ENCODE assay signal across 1 cellular context in the genomic region with DNA sequence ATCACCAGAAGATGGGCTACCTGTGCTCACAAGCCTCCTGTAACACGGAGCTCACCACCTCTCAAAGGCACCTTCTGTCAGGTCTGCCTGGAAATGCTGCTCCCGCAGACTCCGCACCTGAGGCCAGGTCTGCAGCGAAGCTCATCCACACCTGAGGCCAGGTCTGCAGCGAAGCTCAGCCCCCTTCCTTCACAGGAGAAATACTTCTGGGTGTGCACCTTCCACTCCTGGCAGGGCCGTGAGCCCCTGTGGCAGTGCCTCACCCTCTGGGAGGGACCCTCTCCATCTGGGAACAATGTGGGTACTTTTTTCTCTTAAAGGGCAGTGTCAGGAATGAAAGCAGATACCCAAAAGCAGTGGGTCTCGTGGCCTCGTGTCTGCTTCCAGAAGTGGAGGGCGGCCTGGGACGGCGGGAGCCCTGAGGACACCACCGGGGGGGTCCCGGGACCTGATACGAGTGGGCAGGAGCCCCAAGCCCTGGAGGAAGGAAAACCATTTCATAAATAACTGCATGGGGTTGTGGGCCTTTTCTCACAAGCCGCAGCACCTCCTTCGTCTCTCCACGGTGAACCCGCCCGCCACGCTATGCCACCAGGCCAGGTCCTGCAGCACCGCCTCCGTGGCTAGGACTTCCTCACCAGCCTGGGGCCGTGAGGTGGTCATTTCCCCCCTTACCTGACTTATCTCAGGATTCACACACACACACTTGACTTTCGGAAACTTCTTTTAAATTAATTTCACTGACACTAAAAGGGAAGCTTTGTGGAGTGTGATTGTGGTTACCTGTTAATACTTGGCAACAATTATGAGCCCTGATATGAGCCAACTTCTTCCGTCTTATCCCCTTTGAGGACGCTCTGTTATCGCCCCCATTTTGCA.
TF ChIP-seq lines count a peak whose summit lies in the region.

No MANE protein-coding gene starts in this region.

TF ChIP-seq in HepG2, 621 proteins besides CTCF, POLR2A, EP300 and RAD21 (continued from another document):
- TF ChIP-seq ZFP91 (CRISPR knock-in tag; IDR thresholded peaks at IDR 0.05; ENCODE audit: borderline replicate concordance) (no peak), ZNF709 (CRISPR knock-in tag; IDR thresholded peaks at IDR 0.05) (no peak; the same call in 1 of the 2 replicates), NR2F6 (IDR thresholded peaks at IDR 0.05) (no peak), NR2F6 (CRISPR knock-in tag; IDR thresholded peaks at IDR 0.05) (no peak), ZFP37 (CRISPR knock-in tag; IDR thresholded peaks at IDR 0.05; ENCODE audit: borderline replicate concordance) (no peak), FOXP4 (CRISPR knock-in tag; IDR thresholded peaks at IDR 0.05) (no peak), ISL2 (CRISPR knock-in tag; IDR thresholded peaks at IDR 0.05) (no peak), ZFP90 (CRISPR knock-in tag; IDR thresholded peaks at IDR 0.05; ENCODE audit: borderline replicate concordance) (no peak), POGZ (CRISPR knock-in tag; IDR thresholded peaks at IDR 0.05) (0 out of 2 replicates have a peak, but pooled peaks have one; percentile 16)
- TF ChIP-seq, protein P1, sequence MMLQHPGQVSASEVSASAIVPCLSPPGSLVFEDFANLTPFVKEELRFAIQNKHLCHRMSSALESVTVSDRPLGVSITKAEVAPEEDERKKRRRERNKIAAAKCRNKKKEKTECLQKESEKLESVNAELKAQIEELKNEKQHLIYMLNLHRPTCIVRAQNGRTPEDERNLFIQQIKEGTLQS (CRISPR knock-in tag; IDR thresholded peaks at IDR 0.05), result no peak
- TF ChIP-seq, protein P2, sequence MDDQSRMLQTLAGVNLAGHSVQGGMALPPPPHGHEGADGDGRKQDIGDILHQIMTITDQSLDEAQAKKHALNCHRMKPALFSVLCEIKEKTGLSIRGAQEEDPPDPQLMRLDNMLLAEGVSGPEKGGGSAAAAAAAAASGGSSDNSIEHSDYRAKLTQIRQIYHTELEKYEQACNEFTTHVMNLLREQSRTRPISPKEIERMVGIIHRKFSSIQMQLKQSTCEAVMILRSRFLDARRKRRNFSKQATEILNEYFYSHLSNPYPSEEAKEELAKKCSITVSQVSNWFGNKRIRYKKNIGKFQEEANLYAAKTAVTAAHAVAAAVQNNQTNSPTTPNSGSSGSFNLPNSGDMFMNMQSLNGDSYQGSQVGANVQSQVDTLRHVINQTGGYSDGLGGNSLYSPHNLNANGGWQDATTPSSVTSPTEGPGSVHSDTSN (CRISPR knock-in tag; IDR thresholded peaks at IDR 0.05; ENCODE audit: borderline replicate concordance), result no peak
